In the genomic region with DNA sequence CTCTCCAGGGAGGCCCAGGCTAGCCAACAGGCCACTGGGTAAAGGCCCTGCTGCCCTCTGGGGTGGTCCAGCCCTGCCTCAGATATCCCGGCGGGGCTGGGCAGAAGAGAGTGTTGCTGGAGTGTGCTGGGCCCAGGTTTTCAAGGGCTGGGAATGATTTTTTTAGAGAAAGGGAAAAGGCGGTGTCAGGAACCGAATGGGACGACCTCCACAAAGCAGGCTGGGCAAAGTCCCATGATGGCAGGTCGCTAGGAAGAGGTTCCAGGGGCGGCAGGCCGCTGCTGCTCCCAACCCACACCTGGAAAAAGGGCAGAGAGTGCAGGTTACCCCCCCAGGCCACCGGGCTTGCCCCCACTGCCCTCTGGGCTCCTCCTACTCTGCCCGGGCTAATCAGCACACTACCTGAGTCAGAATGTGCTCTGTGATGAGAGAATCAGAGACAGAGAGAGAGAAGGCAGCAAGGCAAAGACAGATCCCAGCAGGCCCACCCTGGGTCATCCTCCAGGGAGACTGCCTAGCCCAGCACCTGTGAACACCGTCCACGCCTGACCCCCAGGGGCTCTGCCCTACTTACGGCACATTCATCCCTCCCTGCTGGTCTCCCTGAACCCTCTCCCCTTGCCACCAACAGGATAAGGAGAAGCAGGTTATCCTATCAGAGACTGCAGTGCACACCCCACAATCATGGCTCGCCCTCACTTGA, we compare ENCODE assay signal across 14 cellular contexts. TPM values are rescaled to one million over a fixed set of nuclear protein-coding genes. Genes with fewer than 3 reads are reported as not detected.
A peak's percentile ranks its signal among the peaks of the same experiment; 100 is the strongest.
DNase-seq lines count a peak whose midpoint lies in the region; ATAC-seq, FAIRE-seq and TF ChIP-seq lines count a peak whose summit lies in the region.
"Had no signal": no experiment of that assay in that cellular context is flagged by ENCODE, and none has a peak within 500 bp of the region (broad histone marks: within the 10 kb centered on the region; RNA-seq: fewer than 3 reads in every experiment).

No MANE protein-coding gene starts in this region.

- no peak overlapping the region for H2AFZ ChIP-seq in GM12878 (ENCODE audit: control insufficient read depth, low read depth, low read length)

- no peaks in the 10 kb centered on the region; the same call in 1 of the 2 replicates for H3F3A ChIP-seq in DOHH2 (ENCODE audit: control insufficient read depth, insufficient read depth)

- WGBS in GM12878 (ENCODE audit: insufficient coverage, insufficient replicate concordance, low lambda C conversion rate, missing lambda C conversion rate): 78% methylated on average over 14 of the region's 14 CpGs

- no peak for TF ChIP-seq CTCF in A673 (conservative IDR thresholded peaks at IDR 0.05; ENCODE audit: low read depth, low read length)
- TF ChIP-seq CTCF in DOHH2 (IDR thresholded peaks at IDR 0.05; ENCODE audit: low read depth, low read length, poor library complexity, severe bottlenecking): no peak
- no peak for TF ChIP-seq CTCF in GM12878 (IDR thresholded peaks at IDR 0.05 in 2 of 3, conservative IDR thresholded peaks at IDR 0.05 in 1 of 3; ENCODE audit: control insufficient read depth in 2 of 3, extremely low read depth in 1 of 3, insufficient read depth in 1 of 3, low read depth in 3 of 3, low read length in 3 of 3)

- no peak for TF ChIP-seq EP300 in GM12878 (IDR thresholded peaks at IDR 0.05; ENCODE audit: borderline replicate concordance in 1 of 2, control insufficient read depth in 1 of 2, low read depth in 2 of 2, low read length in 2 of 2)

- H3K36me3 ChIP-seq in A673 (ENCODE audit: insufficient read depth, low read length, poor library complexity, severe bottlenecking) (peaks cover 36% of the 10 kb centered on the region), DOHH2 (ENCODE audit: control insufficient read depth, low read length) (peaks cover 87% of the 10 kb centered on the region), GM12878 (ENCODE audit: control insufficient read depth in 2 of 2, insufficient read depth in 2 of 2, low read length in 1 of 2) (peaks cover 17 to 23% of the 10 kb centered on the region in 2 experiments)

- H3K4me1 ChIP-seq in A673 (ENCODE audit: insufficient read depth, low read length, poor library complexity, severe bottlenecking) (peaks cover 32% of the 10 kb centered on the region), DOHH2 (ENCODE audit: control insufficient read depth, low read length) (peaks cover 36% of the 10 kb centered on the region), GM12878 (ENCODE audit: control insufficient read depth, insufficient read depth, low read length) (peaks cover 16% of the 10 kb centered on the region)

- H3K27me3 ChIP-seq in A673 (replicated peaks; ENCODE audit: insufficient read depth, low read depth, low read length, poor library complexity): no peaks in the 10 kb centered on the region
- H3K27me3 ChIP-seq in DOHH2 (ENCODE audit: control insufficient read depth, low read length): no peaks in the 10 kb centered on the region
- no peaks in the 10 kb centered on the region for H3K27me3 ChIP-seq in GM12878 (replicated peaks in 1 of 2; ENCODE audit: control insufficient read depth in 2 of 2, insufficient read depth in 2 of 2, low read length in 1 of 2)
- H3K27me3 ChIP-seq: gastrocnemius medialis had no signal

- DNase-seq in A673 (ENCODE audit: low spot score) (no peak), GM12878 (ENCODE audit: low read depth, low spot score) (no peak), NCI-H345 (lab: John Stamatoyannopoulos, UW) (no peak)
- DNase-seq in naive thymus-derived CD8-positive, alpha-beta T cell: no peak
- DNase-seq in activated CD4-positive, CD25-positive, alpha-beta regulatory T cell (lab: John Stamatoyannopoulos, UW): no peak
- no peak for DNase-seq in stimulated activated CD4-positive, alpha-beta T cell treated with anti-CD3 and anti-CD28 coated beads, Interleukin-15, amount 100 ng/mL, for 24 hours
- DNase-seq: effector memory CD4-positive, alpha-beta T cell; gastrocnemius medialis; left cardiac atrium; NCI-H1092 treated with DMSO at 0.1 percent for 48 hours; NCI-H226 had no signal

- H3K4me2 ChIP-seq in DOHH2 (ENCODE audit: low read length): peak overlapping the region; percentile 97
- H3K4me2 ChIP-seq in GM12878 (ENCODE audit: control insufficient read depth, insufficient read depth): no peak overlapping the region

- no peaks in the 10 kb centered on the region for H3K9me2 ChIP-seq in DOHH2 (replicated peaks; ENCODE audit: control insufficient read depth, low read length)

- H3K79me2 ChIP-seq in DOHH2 (ENCODE audit: control insufficient read depth, low read length): peaks cover 88% of the 10 kb centered on the region
- peaks cover 40% of the 10 kb centered on the region for H3K79me2 ChIP-seq in GM12878 (ENCODE audit: control insufficient read depth, insufficient read depth, low read length)

- no peaks in the 10 kb centered on the region for H3K27me3 Mint-ChIP-seq in naive thymus-derived CD8-positive, alpha-beta T cell

- no peak for FAIRE-seq in GM12878 (lab: Jason Lieb, UNC)
- FAIRE-seq: RCC 7860 had no signal

- in situ Hi-C loops in GM12878 (cut with MboI): no loop called here

- peak overlapping the region; percentile 81 to 97 (median 92) for H3K27ac Mint-ChIP-seq in naive thymus-derived CD8-positive, alpha-beta T cell

- POLR2A ChIA-PET in A673 (lab: Charles Lee; ENCODE audit: low non-redundant PET): no interaction called here
- POLR2A ChIA-PET in GM12878 (lab: Charles Lee): no interaction called here
- POLR2A ChIA-PET in naive thymus-derived CD8-positive, alpha-beta T cell (lab: Charles Lee): interaction anchor here (1.4 to 14.2 kb wide), 4 partner anchors 10 to 63 kb away, joined by 3 to 352 read pairs (median 70); a partner anchor contains a TSS

- CTCF ChIA-PET in A673 (lab: Charles Lee) (no interaction called here), GM12878 (lab: Yijun Ruan, JAX) (no interaction called here)

- peaks cover 48 to 85% (median 84%) of the 10 kb centered on the region in 4 donors for H3K4me1 Mint-ChIP-seq in naive thymus-derived CD8-positive, alpha-beta T cell

- intact Hi-C loops in A673 (cut with micrococcal nuclease; ENCODE audit: unreplicated experiment) (no loop called here), GM12878 (cut with micrococcal nuclease; ENCODE audit: unreplicated experiment) (no loop called here)

- RAD21 ChIA-PET in GM12878 (lab: Charles Lee; ENCODE audit: unreplicated experiment): no interaction called here

- peaks cover 0 to 67% (median 9%) of the 10 kb centered on the region in 3 donors for H3K36me3 Mint-ChIP-seq in naive thymus-derived CD8-positive, alpha-beta T cell

- H3K9ac ChIP-seq in GM12878 (ENCODE audit: control insufficient read depth, insufficient read depth, low read length): no peak overlapping the region

- H3K9me3 ChIP-seq in A673 (ENCODE audit: low read depth, low read length, poor library complexity, severe bottlenecking) (no peaks in the 10 kb centered on the region), DOHH2 (ENCODE audit: control insufficient read depth, insufficient read depth, low read length) (no peaks in the 10 kb centered on the region), GM12878 (replicated peaks; ENCODE audit: control insufficient read depth, insufficient read depth, low read length) (no peaks in the 10 kb centered on the region)
- H3K9me3 ChIP-seq: gastrocnemius medialis had no signal

- no peak for TF ChIP-seq RAD21 in GM12878 (IDR thresholded peaks at IDR 0.05; ENCODE audit: insufficient read depth, low read depth, low read length)

- BruUV-seq in A673 (replicated peaks; lab: Mats Ljungman, UMichigan) (no TSS peak), GM12878 (replicated peaks; lab: Mats Ljungman, UMichigan) (no TSS peak)

- SMC1A ChIA-PET in GM12878 (lab: Charles Lee; ENCODE audit: uncharacterized antibody, unreplicated experiment): no interaction called here

- peak overlapping the region; percentile 43 to 96 (median 91) for H3K4me3 Mint-ChIP-seq in naive thymus-derived CD8-positive, alpha-beta T cell

- H3K4me3 ChIP-seq in A673 (ENCODE audit: low read depth, low read length, poor library complexity, severe bottlenecking) (no peak overlapping the region), DOHH2 (ENCODE audit: low read length) (peak overlapping the region; percentile 98; the same call in 1 of the 2 replicates), GM12878 (peak overlapping the region; percentile 14; the same call in 1 of the 2 replicates)
- H3K4me3 ChIP-seq: gastrocnemius medialis had no signal

- H3K27ac ChIP-seq in A673 (ENCODE audit: low read depth, low read length, poor library complexity, severe bottlenecking) (peak overlapping the region; percentile 65), DOHH2 (ENCODE audit: low read depth, low read length) (no peak overlapping the region), GM12878 (ENCODE audit: control insufficient read depth, insufficient read depth) (no peak overlapping the region)
- H3K27ac ChIP-seq: gastrocnemius medialis had no signal

- no peaks in the 10 kb centered on the region for H3K9me3 Mint-ChIP-seq in naive thymus-derived CD8-positive, alpha-beta T cell

- peaks cover 30% of the 10 kb centered on the region for H4K20me1 ChIP-seq in DOHH2 (ENCODE audit: control insufficient read depth, insufficient read depth, low read depth, low read length)
- H4K20me1 ChIP-seq in GM12878 (ENCODE audit: control insufficient read depth, insufficient read depth): peaks cover 5% of the 10 kb centered on the region; the same call in 1 of the 2 replicates

- ATAC-seq in GM12878: no peak
- ATAC-seq in naive thymus-derived CD8-positive, alpha-beta T cell: no peak
- ATAC-seq in activated CD4-positive, CD25-positive, alpha-beta regulatory T cell treated with anti-CD3 and anti-CD28 coated beads, Interleukin-2, amount 50 U/mL, for 24 hours: no peak
- ATAC-seq: gastrocnemius medialis, left cardiac atrium had no signal

- TF ChIP-seq POLR2A in GM12878 (IDR thresholded peaks at IDR 0.05; ENCODE audit: low read depth, low read length): no peak

RNA-seq across cellular contexts. Expression of a gene that starts 4.6 kb away (rescaled TPM):
- total RNA-seq in A673 (2021): 53.4 and 58.5 TPM in 2 replicates
- total RNA-seq in GM12878 (2013; cell fraction: nucleolus; rRNA removed): 50.6 and 62.7 TPM in 2 replicates
- total RNA-seq in GM12878 (2014; rRNA removed): 20.4 and 22.3 TPM in 2 replicates
- 12.3 and 12.5 TPM in 2 replicates for total RNA-seq in GM12878 (2014; rRNA removed; fragmentation: Illumina TruSeq; extraction: Trizol)
- total RNA-seq in GM12878 (2021): 27.3 and 32.7 TPM in 2 replicates
- polyA plus RNA-seq in GM12878 (2011; ENCODE audit: low read depth): 10.2 TPM
- polyA plus RNA-seq in GM12878 (2011; rRNA removed): 10.6 and 15.3 TPM in 2 replicates
- polyA plus RNA-seq in GM12878 (2011; cell fraction: cytosol; rRNA removed): 16.7 and 17.7 TPM in 2 replicates
- polyA plus RNA-seq in GM12878 (2011; cell fraction: nucleus; rRNA removed): 42.9 and 54.5 TPM in 2 replicates
- 15.5 and 20.4 TPM in 2 replicates for polyA plus RNA-seq in GM12878 (2012)
- 14.3 and 17.3 TPM in 2 replicates for polyA plus RNA-seq in GM12878 (2014; fragmentation: Illumina TruSeq; extraction: Trizol)
- 1 to 10 TPM; 3.6 to 4.5 TPM for polyA plus RNA-seq in GM12878 (2014; fragmentation: Nextera tagmentation; extraction: Ambion mirVana)
- polyA plus RNA-seq in GM12878 (2014; rRNA removed): 17.7 and 21.2 TPM in 2 replicates
- 1 to 10 TPM; 4.4 to 5.0 TPM for polyA plus RNA-seq in GM12878 (2016; fragmentation: Nextera tagmentation; extraction: Ambion mirVana)
- polyA minus RNA-seq in GM12878 (2011; rRNA and poly(A)+ RNA removed): 24.4 and 45.8 TPM in 2 replicates
- 15.2 and 19.1 TPM in 2 replicates for polyA minus RNA-seq in GM12878 (2011; cell fraction: cytosol; rRNA and poly(A)+ RNA removed)
- 30.3 and 54.0 TPM in 2 replicates for polyA minus RNA-seq in GM12878 (2011; cell fraction: nucleus; rRNA and poly(A)+ RNA removed)
- total RNA-seq in naive thymus-derived CD8-positive, alpha-beta T cell: 10 to 100 TPM; 66.9 to 70.6 TPM
- 10 to 100 TPM; 17.8 to 34.2 (median 19.0) TPM for polyA plus RNA-seq in naive thymus-derived CD8-positive, alpha-beta T cell

RNA-seq across cellular contexts. Expression of a gene that starts 49.2 kb away (rescaled TPM):
- total RNA-seq in A673 (2021) (0.24 and 0.46 TPM in 2 replicates), GM12878 (2014; rRNA removed) (3.4 and 3.6 TPM in 2 replicates), GM12878 (2014; rRNA removed; fragmentation: Illumina TruSeq; extraction: Trizol) (2.3 and 2.6 TPM in 2 replicates), GM12878 (2021) (3.8 and 4.1 TPM in 2 replicates)
- 20.7 and 25.3 TPM in 2 replicates for total RNA-seq in GM12878 (2013; cell fraction: nucleolus; rRNA removed)
- 4.0 TPM for polyA plus RNA-seq in GM12878 (2011; ENCODE audit: low read depth)
- polyA plus RNA-seq in GM12878 (2011; rRNA removed) (5.6 and 6.5 TPM in 2 replicates), GM12878 (2014; fragmentation: Illumina TruSeq; extraction: Trizol) (1.2 and 2.4 TPM in 2 replicates), GM12878 (2014; fragmentation: Nextera tagmentation; extraction: Ambion mirVana) (under 1 TPM; 0.77 to 0.80 TPM), GM12878 (2014; rRNA removed) (2.4 and 2.9 TPM in 2 replicates), GM12878 (2016; fragmentation: Nextera tagmentation; extraction: Ambion mirVana) (1 to 10 TPM; 3.0 to 3.1 TPM)
- polyA plus RNA-seq in GM12878 (2011; cell fraction: cytosol; rRNA removed): 5.9 and 6.6 TPM in 2 replicates
- 7.6 and 10.6 TPM in 2 replicates for polyA plus RNA-seq in GM12878 (2011; cell fraction: nucleus; rRNA removed)
- 6.1 and 8.8 TPM in 2 replicates for polyA plus RNA-seq in GM12878 (2012)
- polyA minus RNA-seq in GM12878 (2011; rRNA and poly(A)+ RNA removed): 4.2 and 7.3 TPM in 2 replicates
- polyA minus RNA-seq in GM12878 (2011; cell fraction: cytosol; rRNA and poly(A)+ RNA removed): 2.0 and 2.4 TPM in 2 replicates
- polyA minus RNA-seq in GM12878 (2011; cell fraction: nucleus; rRNA and poly(A)+ RNA removed): 6.4 and 8.6 TPM in 2 replicates
- 100 to 1,000 TPM; 730 to 741 TPM for total RNA-seq in naive thymus-derived CD8-positive, alpha-beta T cell
- polyA plus RNA-seq in naive thymus-derived CD8-positive, alpha-beta T cell: 100 to 1,000 TPM; 530 to 963 (median 585) TPM

RNA-seq across cellular contexts. Expression of a gene that starts 57.9 kb away (rescaled TPM):
- total RNA-seq in A673 (2021) (115 and 116 TPM in 2 replicates), GM12878 (2014; rRNA removed) (61.7 and 62.3 TPM in 2 replicates), GM12878 (2014; rRNA removed; fragmentation: Illumina TruSeq; extraction: Trizol) (64.1 and 65.0 TPM in 2 replicates), GM12878 (2021) (59.1 and 59.9 TPM in 2 replicates)
- total RNA-seq in GM12878 (2013; cell fraction: nucleolus; rRNA removed): 59.6 and 69.7 TPM in 2 replicates
- 55.1 TPM for polyA plus RNA-seq in GM12878 (2011; ENCODE audit: low read depth)
- polyA plus RNA-seq in GM12878 (2011; rRNA removed) (87.2 and 112 TPM in 2 replicates), GM12878 (2014; fragmentation: Illumina TruSeq; extraction: Trizol) (84.4 and 104 TPM in 2 replicates), GM12878 (2014; fragmentation: Nextera tagmentation; extraction: Ambion mirVana) (100 to 1,000 TPM; 120 to 147 TPM), GM12878 (2014; rRNA removed) (59.7 and 71.1 TPM in 2 replicates), GM12878 (2016; fragmentation: Nextera tagmentation; extraction: Ambion mirVana) (100 to 1,000 TPM; 119 to 124 TPM)
- 50.6 and 50.9 TPM in 2 replicates for polyA plus RNA-seq in GM12878 (2011; cell fraction: cytosol; rRNA removed)
- 46.1 and 49.4 TPM in 2 replicates for polyA plus RNA-seq in GM12878 (2011; cell fraction: nucleus; rRNA removed)
- polyA plus RNA-seq in GM12878 (2012): 45.8 and 53.0 TPM in 2 replicates
- 67.8 and 86.8 TPM in 2 replicates for polyA minus RNA-seq in GM12878 (2011; rRNA and poly(A)+ RNA removed)
- polyA minus RNA-seq in GM12878 (2011; cell fraction: cytosol; rRNA and poly(A)+ RNA removed): 22.7 and 32.2 TPM in 2 replicates
- polyA minus RNA-seq in GM12878 (2011; cell fraction: nucleus; rRNA and poly(A)+ RNA removed): 18.0 and 29.5 TPM in 2 replicates
- 100 to 1,000 TPM; 106 to 112 TPM for total RNA-seq in naive thymus-derived CD8-positive, alpha-beta T cell
- polyA plus RNA-seq in naive thymus-derived CD8-positive, alpha-beta T cell: 10 to 100 TPM; 82.1 to 92.7 (median 90.8) TPM

Comparison
In these comparisons a context has a peak if more than half of its experiments do, and no peak if none do; other contexts are left out.
1. RNA of a gene that starts 49.2 kb away (total RNA-seq): 730 to 741 TPM in naive thymus-derived CD8-positive, alpha-beta T cell; 2.3 to 25.3 TPM in GM12878 and 0.24 to 0.46 TPM in A673; every median in the first group is over 10 times any median in the second.